8 cellular contexts compared by ENCODE assay signal in the genomic region with DNA sequence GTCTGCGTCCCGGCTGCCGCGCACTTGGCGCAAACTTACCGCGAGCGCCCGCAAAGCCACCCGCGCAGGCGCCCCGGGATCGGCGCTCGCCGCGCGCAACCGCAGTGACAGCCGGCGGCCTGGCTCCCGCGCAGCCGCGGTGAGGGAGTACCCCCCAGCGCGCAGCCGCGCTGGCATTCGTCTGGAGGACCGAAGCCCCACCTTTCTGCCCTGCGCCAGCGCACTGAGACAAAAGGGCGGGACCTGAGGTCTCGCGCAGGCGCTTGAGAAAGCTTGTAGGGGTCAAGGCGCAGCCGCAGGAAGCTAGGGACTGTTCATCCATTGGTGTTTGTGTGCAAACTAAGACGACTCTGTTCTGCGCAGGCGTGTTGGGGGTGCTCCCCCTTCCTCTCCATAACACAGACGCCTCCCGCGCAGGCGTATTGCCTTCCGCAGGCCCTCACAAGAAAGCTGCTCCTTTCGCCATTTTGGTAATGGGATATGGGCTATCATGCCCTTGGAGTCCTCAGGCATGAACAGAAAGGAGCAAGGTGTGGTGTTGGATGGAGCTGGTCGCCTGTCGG. TPM values are rescaled to one million over a fixed set of nuclear protein-coding genes. Genes with fewer than 3 reads are reported as not detected.
A peak's percentile ranks its signal among the peaks of the same experiment; 100 is the strongest.
DNase-seq lines count a peak whose midpoint lies in the region; ATAC-seq and TF ChIP-seq lines count a peak whose summit lies in the region.

A gene (minus strand): TSS at position 91 of the 563 bp plus-strand sequence. CDS start 558 bp downstream, outside the sequence.

- no peaks in the 10 kb centered on the region for H3K27me3 ChIP-seq in BE2C

- H3K36me3 ChIP-seq in BE2C = no peaks in the 10 kb centered on the region

- H3K27me3 Mint-ChIP-seq in activated CD4-positive, alpha-beta T cell treated with anti-CD3 and anti-CD28 coated beads, Interleukin-2, amount 10 ng/mL, durations not matched to agents 7 days and 5 days = no peaks in the 10 kb centered on the region

- ATAC-seq in GM19328 (IDR thresholded peaks at IDR 0.05; ENCODE audit: unreplicated experiment) = peak; percentile 53
- peak; percentile 54 for ATAC-seq in HG03520 (IDR thresholded peaks at IDR 0.05; ENCODE audit: unreplicated experiment)

- peak within 1 kb of the TSS; percentile 92 for H3K4me3 Mint-ChIP-seq in activated CD4-positive, alpha-beta T cell treated with anti-CD3 and anti-CD28 coated beads, Interleukin-2, amount 10 ng/mL, durations not matched to agents 7 days and 5 days

- H3K4me1 ChIP-seq in BE2C = peaks cover 5% of the 10 kb centered on the region

- no peak for TF ChIP-seq CTCF in BE2C (IDR thresholded peaks at IDR 0.05; ENCODE audit: low read depth, low read length)

- CTCF ChIA-PET in activated CD4-positive, alpha-beta T cell treated with anti-CD3 and anti-CD28 coated beads, Interleukin-2, amount 10 ng/mL, durations not matched to agents 7 days and 5 days (lab: Charles Lee) = interaction anchor here (0.7 to 4.2 kb wide), 11 partner anchors 12 to 232 kb away, joined by 3 to 41 read pairs (median 5); a partner anchor contains a TSS

- H3K27ac Mint-ChIP-seq in activated CD4-positive, alpha-beta T cell treated with anti-CD3 and anti-CD28 coated beads, Interleukin-2, amount 10 ng/mL, durations not matched to agents 7 days and 5 days = peak within 1 kb of the TSS; percentile 92

- DNase-seq in BE2C (peak; percentile 96), NCI-H69 (lab: John Stamatoyannopoulos, UW) (peak; percentile 100), cortex of kidney (lab: John Stamatoyannopoulos, UW) (peak; percentile 70), left kidney (ENCODE audit: low read depth, low spot score) (peak; percentile 100)
- peak; percentile 100 for DNase-seq in activated CD4-positive, alpha-beta T cell treated with anti-CD3 and anti-CD28 coated beads, Interleukin-2, amount 10 ng/mL, durations not matched to agents 7 days and 5 days
- DNase-seq in stimulated activated CD4-positive, alpha-beta T cell treated with anti-CD3 and anti-CD28 coated beads, Interleukin-2, amount 100 ng/mL, for 24 hours = peak; percentile 98 to 100

- peaks cover 26% of the 10 kb centered on the region for H3K36me3 Mint-ChIP-seq in activated CD4-positive, alpha-beta T cell treated with anti-CD3 and anti-CD28 coated beads, Interleukin-2, amount 10 ng/mL, durations not matched to agents 7 days and 5 days (ENCODE audit: low read depth)

- peak within 1 kb of the TSS; percentile 81 for H3K4me3 ChIP-seq in BE2C (ENCODE audit: low read depth, low read length)

- no peaks in the 10 kb centered on the region for H3K9me3 Mint-ChIP-seq in activated CD4-positive, alpha-beta T cell treated with anti-CD3 and anti-CD28 coated beads, Interleukin-2, amount 10 ng/mL, durations not matched to agents 7 days and 5 days

- POLR2A ChIA-PET in activated CD4-positive, alpha-beta T cell treated with anti-CD3 and anti-CD28 coated beads, Interleukin-2, amount 10 ng/mL, durations not matched to agents 7 days and 5 days (lab: Charles Lee) = interaction anchor here (0.8 to 1.6 kb wide), 3 partner anchors 189 to 232 kb away, joined by 3 to 10 read pairs (median 3); a partner anchor contains a TSS

- peaks cover 21% of the 10 kb centered on the region for H3K4me1 Mint-ChIP-seq in activated CD4-positive, alpha-beta T cell treated with anti-CD3 and anti-CD28 coated beads, Interleukin-2, amount 10 ng/mL, durations not matched to agents 7 days and 5 days

- no peaks in the 10 kb centered on the region for H3K9me3 ChIP-seq in BE2C

RNA-seq across cellular contexts. Expression of the gene that starts here (rescaled TPM):
- polyA plus RNA-seq in BE2C (2012; ENCODE audit: insufficient read depth, insufficient read length, low read depth) = 43.0 TPM
- total RNA-seq in activated CD4-positive, alpha-beta T cell treated with anti-CD3 and anti-CD28 coated beads, Interleukin-2, amount 10 ng/mL, durations not matched to agents 7 days and 5 days = 10 to 100 TPM; 72.3 to 78.1 TPM

Comparison
In these comparisons a context has a peak if more than half of its experiments do, and no peak if none do; other contexts are left out.
1. Peak in every context shown above with its lines: DNase-seq, ATAC-seq and H3K4me3 ChIP-seq.